ENCODE assay signal across 1 cellular context in genomic region chr3:149235599-149236424, GRCh38.
TF ChIP-seq lines count a peak whose summit lies in the region.

No MANE protein-coding gene starts in this region.

TF ChIP-seq in HepG2, 621 proteins besides CTCF, POLR2A, EP300 and RAD21 (continued from another document and continues in another):
- no peak for TF ChIP-seq KIAA2018 (CRISPR knock-in tag; IDR thresholded peaks at IDR 0.05; ENCODE audit: borderline replicate concordance)
- TF ChIP-seq ZNF260 (CRISPR knock-in tag; IDR thresholded peaks at IDR 0.05; ENCODE audit: borderline replicate concordance, low read depth) = no peak
- no peak for TF ChIP-seq HBP1 (CRISPR knock-in tag; IDR thresholded peaks at IDR 0.05; ENCODE audit: low read depth)
- TF ChIP-seq ZNF3 (CRISPR knock-in tag; IDR thresholded peaks at IDR 0.05) = no peak
- TF ChIP-seq ARNT2 (CRISPR knock-in tag; IDR thresholded peaks at IDR 0.05; ENCODE audit: low read depth) = 0 out of 2 replicates have a peak, but pooled peaks have one; percentile 38
- no peak for TF ChIP-seq SRY (CRISPR knock-in tag; IDR thresholded peaks at IDR 0.05)
- peak; percentile 85 for TF ChIP-seq TCF7 (IDR thresholded peaks at IDR 0.05; ENCODE audit: low read depth)
- peak; percentile 86 for TF ChIP-seq NCOA2 (CRISPR knock-in tag; IDR thresholded peaks at IDR 0.05)
- 0 out of 2 replicates have a peak, but pooled peaks have one; percentile 39 for TF ChIP-seq CAMTA2 (CRISPR knock-in tag; IDR thresholded peaks at IDR 0.05; ENCODE audit: borderline replicate concordance)
- TF ChIP-seq THAP9 (CRISPR knock-in tag; IDR thresholded peaks at IDR 0.05; ENCODE audit: borderline replicate concordance) = 0 out of 2 replicates have a peak, but pooled peaks have one; percentile 21
- 0 out of 2 replicates have a peak, but pooled peaks have one; percentile 30 for TF ChIP-seq ZNF552 (CRISPR knock-in tag; IDR thresholded peaks at IDR 0.05; ENCODE audit: borderline replicate concordance)
- TF ChIP-seq ZNF605 (CRISPR knock-in tag; IDR thresholded peaks at IDR 0.05) = peak; percentile 75; the same call in 1 of the 2 replicates
- TF ChIP-seq KLF16 (CRISPR knock-in tag; IDR thresholded peaks at IDR 0.05) = peak in 1 of 2 experiments; percentile 83; a peak in 2 of 4 replicates
- no peak for TF ChIP-seq THAP8 (CRISPR knock-in tag; IDR thresholded peaks at IDR 0.05; ENCODE audit: borderline replicate concordance)
- TF ChIP-seq UBTF (CRISPR knock-in tag; IDR thresholded peaks at IDR 0.05) = 0 out of 2 replicates have a peak, but pooled peaks have one; percentile 34
- no peak for TF ChIP-seq SOX13 (IDR thresholded peaks at IDR 0.05)
- peak in 1 of 2 experiments; percentile 69; a peak in 2 of 4 replicates for TF ChIP-seq SOX13 (CRISPR knock-in tag; conservative IDR thresholded peaks at IDR 0.05 in 1 of 2, IDR thresholded peaks at IDR 0.05 in 1 of 2)
- 0 out of 2 replicates have a peak, but pooled peaks have one; percentile 28 for TF ChIP-seq TFAP4 (IDR thresholded peaks at IDR 0.05; ENCODE audit: borderline replicate concordance, low read depth)
- no peak for TF ChIP-seq ZNF33B (CRISPR knock-in tag; IDR thresholded peaks at IDR 0.05)
- TF ChIP-seq ZNF878 (CRISPR knock-in tag; IDR thresholded peaks at IDR 0.05) = no peak
- TF ChIP-seq PCBP1 (IDR thresholded peaks at IDR 0.05; ENCODE audit: borderline replicate concordance, low read depth, low read length) = no peak
- peak; percentile 44; the same call in 1 of the 2 replicates for TF ChIP-seq TFE3 (CRISPR knock-in tag; IDR thresholded peaks at IDR 0.05)
- TF ChIP-seq ZFY (CRISPR knock-in tag; IDR thresholded peaks at IDR 0.05) = peak; percentile 15; the same call in 1 of the 2 replicates
- TF ChIP-seq ATF1 (CRISPR knock-in tag; IDR thresholded peaks at IDR 0.05) = peak; percentile 37
- peak; percentile 62 for TF ChIP-seq RCOR2 (CRISPR knock-in tag; IDR thresholded peaks at IDR 0.05)
- TF ChIP-seq GATAD2A (CRISPR knock-in tag; IDR thresholded peaks at IDR 0.05) = peak; percentile 96
- peak; percentile 99 for TF ChIP-seq FOXP4 (CRISPR knock-in tag; IDR thresholded peaks at IDR 0.05)
- TF ChIP-seq ZNF570 (CRISPR knock-in tag; IDR thresholded peaks at IDR 0.05; ENCODE audit: borderline replicate concordance) = no peak
- TF ChIP-seq ZBTB7B (CRISPR knock-in tag; IDR thresholded peaks at IDR 0.05) = peak; percentile 94
- TF ChIP-seq NR2F1 (CRISPR knock-in tag; IDR thresholded peaks at IDR 0.05) = peak; percentile 76 to 94; a peak in 3 of 4 replicates
- TF ChIP-seq HNF4A (CRISPR knock-in tag; IDR thresholded peaks at IDR 0.05) = peak; percentile 61
- peak; percentile 49; the same call in 1 of the 2 replicates for TF ChIP-seq HIVEP1 (CRISPR knock-in tag; IDR thresholded peaks at IDR 0.05)
- TF ChIP-seq RARA (CRISPR knock-in tag; IDR thresholded peaks at IDR 0.05) = peak; percentile 87
- TF ChIP-seq TBL1XR1 (IDR thresholded peaks at IDR 0.05; ENCODE audit: borderline replicate concordance, low read length, partially characterized antibody) = peak; percentile 29
- TF ChIP-seq FOXP1 (IDR thresholded peaks at IDR 0.05) = peak; percentile 96
- peak; percentile 99 for TF ChIP-seq FOXP1 (CRISPR knock-in tag; IDR thresholded peaks at IDR 0.05)
